14 cellular contexts compared by ENCODE assay signal in genomic region chrX:24720036-24720435, GRCh38. TPM values are rescaled to one million over a fixed set of nuclear protein-coding genes. Genes with fewer than 3 reads are reported as not detected.
DNase-seq lines count a peak whose midpoint lies in the region; ATAC-seq and TF ChIP-seq lines count a peak whose summit lies in the region.
"Had no signal": no experiment of that assay in that cellular context is flagged by ENCODE, and none has a peak within 500 bp of the region (broad histone marks: within the 10 kb centered on the region; RNA-seq: fewer than 3 reads in every experiment).

No MANE protein-coding gene starts in this region.

- H2AK5ac ChIP-seq in H9 (ENCODE audit: insufficient read length, low read length) = no peak overlapping the region

- BruUV-seq in PC-3 (replicated peaks; lab: Mats Ljungman, UMichigan) = no TSS peak

- H3K4ac ChIP-seq in H9 (ENCODE audit: low read depth, low read length) = no peak overlapping the region

- H2AFZ ChIP-seq in H9 (ENCODE audit: low read length) = no peak overlapping the region
- H2AFZ ChIP-seq in PC-3 (ENCODE audit: low read length) = no peak overlapping the region
- no peak overlapping the region for H2AFZ ChIP-seq in neural progenitor cell (replicated peaks)

- no peak overlapping the region for H3K56ac ChIP-seq in H9 (ENCODE audit: insufficient read length, low read depth, low read length)

- no CpG with 5 or more reads among the region's 3 CpGs for WGBS in H9 (ENCODE audit: extremely low coverage, insufficient read length, low lambda C conversion rate)

- H3K9me3 ChIP-seq in H9 (ENCODE audit: control insufficient read depth, low read depth, low read length) (no peaks in the 10 kb centered on the region), PC-3 (ENCODE audit: low read length) (no peaks in the 10 kb centered on the region), neural progenitor cell (ENCODE audit: low read depth) (no peaks in the 10 kb centered on the region)

- H3K18ac ChIP-seq in H9 (ENCODE audit: insufficient read length, low read depth, low read length) = no peak overlapping the region

- CTCF ChIA-PET in PC-3 (lab: Charles Lee) = no interaction called here

- H3K79me2 ChIP-seq in H9 (ENCODE audit: insufficient read depth, low read length) (no peaks in the 10 kb centered on the region), PC-3 (ENCODE audit: low read length) (no peaks in the 10 kb centered on the region), neural progenitor cell (ENCODE audit: low read depth) (peaks cover 41% of the 10 kb centered on the region)

- H3K23ac ChIP-seq in H9 (ENCODE audit: insufficient read length, low read depth, low read length) = no peak overlapping the region

- H3K4me1 ChIP-seq in H9 (ENCODE audit: insufficient read depth, low read length) (no peaks in the 10 kb centered on the region), PC-3 (ENCODE audit: insufficient read depth, low read length) (no peaks in the 10 kb centered on the region), foreskin keratinocyte (peaks cover 3% of the 10 kb centered on the region), neural progenitor cell (peaks cover 15% of the 10 kb centered on the region)

- no peaks in the 10 kb centered on the region for H3K27me3 Mint-ChIP-seq in H9 (ENCODE audit: low read depth)
- H3K27me3 Mint-ChIP-seq in neural progenitor cell (ENCODE audit: insufficient read depth, low read depth) = no peaks in the 10 kb centered on the region
- no peaks in the 10 kb centered on the region for H3K27me3 Mint-ChIP-seq in type B pancreatic cell
- H3K27me3 Mint-ChIP-seq: CD4-positive, alpha-beta memory T cell had no signal

- H2BK20ac ChIP-seq in H9 (ENCODE audit: low read depth, low read length, poor library complexity, severe bottlenecking) = no peak overlapping the region

- H2BK120ac ChIP-seq in H9 (ENCODE audit: low read depth, low read length, poor library complexity, severe bottlenecking) = no peak overlapping the region

- H3K27ac ChIP-seq in H9 (ENCODE audit: insufficient read length, low read depth, low read length) (no peak overlapping the region), PC-3 (ENCODE audit: low read length) (no peak overlapping the region), foreskin keratinocyte (no peak overlapping the region), neural progenitor cell (peak overlapping the region; percentile 25)

- ATAC-seq in PC-3 (no peak), foreskin keratinocyte (peak; percentile 78), HG02884 (IDR thresholded peaks at IDR 0.05; ENCODE audit: unreplicated experiment) (no peak)

- no peak overlapping the region for H3K9ac ChIP-seq in H9 (ENCODE audit: extremely low read depth, insufficient read length, low read length)
- H3K9ac ChIP-seq in PC-3 (ENCODE audit: low read length) = no peak overlapping the region
- no peak overlapping the region for H3K9ac ChIP-seq in neural progenitor cell

- H2BK5ac ChIP-seq in H9 (ENCODE audit: insufficient read length, low read length) = no peak overlapping the region

- H2BK15ac ChIP-seq in H9 (ENCODE audit: low read depth, low read length) = no peak overlapping the region

- no peaks in the 10 kb centered on the region for H3K23me2 ChIP-seq in H9 (ENCODE audit: insufficient read length, low read depth, low read length, poor library complexity, severe bottlenecking)

- H3K4me1 Mint-ChIP-seq in H9 = peaks cover 6 to 12% of the 10 kb centered on the region in 2 experiments
- peaks cover 3% of the 10 kb centered on the region for H3K4me1 Mint-ChIP-seq in neural progenitor cell
- H3K4me1 Mint-ChIP-seq in type B pancreatic cell (ENCODE audit: unreplicated experiment) = no peaks in the 10 kb centered on the region

- H3K27me3 ChIP-seq in H9 (ENCODE audit: insufficient read depth, low read length) (no peaks in the 10 kb centered on the region), PC-3 (ENCODE audit: low read length) (no peaks in the 10 kb centered on the region), foreskin keratinocyte (no peaks in the 10 kb centered on the region), neural progenitor cell (no peaks in the 10 kb centered on the region)

- H3K4me2 ChIP-seq in H9 (ENCODE audit: insufficient read depth, insufficient read length, low read length) = no peak overlapping the region
- H3K4me2 ChIP-seq in PC-3 (ENCODE audit: low read length) = no peak overlapping the region
- no peak overlapping the region for H3K4me2 ChIP-seq in neural progenitor cell

- TF ChIP-seq CTCF in H9 (conservative IDR thresholded peaks at IDR 0.05) (no peak), PC-3 (conservative IDR thresholded peaks at IDR 0.05; ENCODE audit: low read depth, low read length) (no peak), foreskin keratinocyte (conservative IDR thresholded peaks at IDR 0.05) (no peak), neural progenitor cell (IDR thresholded peaks at IDR 0.05) (no peak), type B pancreatic cell (conservative IDR thresholded peaks at IDR 0.05) (no peak)

- H3F3A ChIP-seq in PC-3 (ENCODE audit: low read length, unreplicated experiment) = no peaks in the 10 kb centered on the region
- H3F3A ChIP-seq in neural progenitor cell (ENCODE audit: low read depth) = peaks cover 4% of the 10 kb centered on the region

- intact Hi-C loops in PC-3 (cut with micrococcal nuclease) = no loop called here

- H3K4me3 ChIP-seq in PC-3 (ENCODE audit: low read length) (no peak overlapping the region), neural progenitor cell (no peak overlapping the region)

- H3K14ac ChIP-seq in H9 (ENCODE audit: insufficient read depth, low read length) = no peak overlapping the region

- peaks cover 42 to 87% (median 82%) of the 10 kb centered on the region in 3 experiments; a peak in 6 of 7 replicates for H3K36me3 Mint-ChIP-seq in H9 (ENCODE audit: insufficient read depth in 1 of 3, low read depth in 3 of 3)
- peaks cover 43% of the 10 kb centered on the region for H3K36me3 Mint-ChIP-seq in neural progenitor cell
- H3K36me3 Mint-ChIP-seq in type B pancreatic cell = peaks cover 45% of the 10 kb centered on the region

- no peak overlapping the region for H3T11ph ChIP-seq in H9 (ENCODE audit: low read length)

- H3K9me2 ChIP-seq in PC-3 (replicated peaks; ENCODE audit: low read length) = no peaks in the 10 kb centered on the region

- H3K27ac Mint-ChIP-seq in H9 = peak overlapping the region; percentile 6 to 43 (median 41); a peak in 3 of 7 replicates
- no peak overlapping the region for H3K27ac Mint-ChIP-seq in neural progenitor cell
- no peak overlapping the region for H3K27ac Mint-ChIP-seq in type B pancreatic cell

- H3K36me3 ChIP-seq in PC-3 (ENCODE audit: low read depth, low read length) = peaks cover 43% of the 10 kb centered on the region; the same call in 1 of the 2 replicates
- H3K36me3 ChIP-seq in neural progenitor cell = peaks cover 31% of the 10 kb centered on the region

- no peak overlapping the region for H4K91ac ChIP-seq in H9 (ENCODE audit: insufficient read length, low read depth, low read length)

- no peak overlapping the region for H4K5ac ChIP-seq in H9 (ENCODE audit: insufficient read length, low read depth, low read length)

- H3K9me3 Mint-ChIP-seq in H9 = no peaks in the 10 kb centered on the region
- H3K9me3 Mint-ChIP-seq in neural progenitor cell = no peaks in the 10 kb centered on the region
- H3K9me3 Mint-ChIP-seq in type B pancreatic cell = no peaks in the 10 kb centered on the region

- no peak overlapping the region for H4K8ac ChIP-seq in H9 (replicated peaks; ENCODE audit: insufficient read length, low read depth, low read length)

- H3K4me3 Mint-ChIP-seq in H9 = no peak overlapping the region
- no peak overlapping the region for H3K4me3 Mint-ChIP-seq in neural progenitor cell
- no peak overlapping the region for H3K4me3 Mint-ChIP-seq in type B pancreatic cell
- H3K4me3 Mint-ChIP-seq: CD4-positive, alpha-beta memory T cell had no signal

- H4K20me1 ChIP-seq in H9 (ENCODE audit: control insufficient read depth, insufficient read depth, insufficient read length) = no peaks in the 10 kb centered on the region
- no peaks in the 10 kb centered on the region for H4K20me1 ChIP-seq in PC-3 (ENCODE audit: low read length)
- no peaks in the 10 kb centered on the region for H4K20me1 ChIP-seq in neural progenitor cell (ENCODE audit: low read depth)

- DNase-seq in H9 (no peak), PC-3 (peak; percentile 6), foreskin keratinocyte (peak; percentile 13 to 49), neural progenitor cell (ENCODE audit: low spot score) (no peak), DMS153 (lab: John Stamatoyannopoulos, UW) (no peak), type B pancreatic cell (ENCODE audit: extremely low spot score, unreplicated experiment) (no peak)
- DNase-seq: C1 segment of cervical spinal cord; Calu3; CD4-positive, alpha-beta memory T cell; COR-L47; DND-41; GOT3; HCEC 1CT had no signal

- POLR2A ChIA-PET in PC-3 (lab: Charles Lee; ENCODE audit: unreplicated experiment) = no interaction called here

- H2BK12ac ChIP-seq in H9 (ENCODE audit: insufficient read length, low read depth, low read length) = no peak overlapping the region

- H3K79me1 ChIP-seq in H9 (ENCODE audit: insufficient read depth, low read depth, low read length, poor library complexity, severe bottlenecking) = no peaks in the 10 kb centered on the region

RNA-seq across cellular contexts. Expression of gene POLA1, which starts 26.3 kb away (rescaled TPM):
- 58.3 and 60.2 TPM in 2 replicates for total RNA-seq in H9 (2021)
- total RNA-seq in PC-3 (2014; rRNA removed) = 19.6 and 23.2 TPM in 2 replicates
- total RNA-seq in foreskin keratinocyte = 17.3 and 19.3 TPM in 2 replicates
- polyA plus RNA-seq in foreskin keratinocyte = 4.1 and 5.3 TPM in 2 replicates
- 67.7 and 80.4 TPM in 2 replicates for total RNA-seq in neural progenitor cell (ENCODE audit: low replicate concordance)
- total RNA-seq in type B pancreatic cell (ENCODE audit: low replicate concordance) = 22.8 and 44.4 TPM in 2 replicates

Comparison
In these comparisons a context has a peak if more than half of its experiments do, and no peak if none do; other contexts are left out.
1. DNase-seq: peak in PC-3 (single experiment) and foreskin keratinocyte (2 of 2); none in H9 (single experiment), neural progenitor cell (single experiment), DMS153 (single experiment) and type B pancreatic cell (single experiment).
2. H3K27ac Mint-ChIP-seq: peak in H9 (3 of 3); none in neural progenitor cell (single experiment) and type B pancreatic cell (single experiment).